Comparison of ENCODE assay signal across 21 cellular contexts in the genomic region with DNA sequence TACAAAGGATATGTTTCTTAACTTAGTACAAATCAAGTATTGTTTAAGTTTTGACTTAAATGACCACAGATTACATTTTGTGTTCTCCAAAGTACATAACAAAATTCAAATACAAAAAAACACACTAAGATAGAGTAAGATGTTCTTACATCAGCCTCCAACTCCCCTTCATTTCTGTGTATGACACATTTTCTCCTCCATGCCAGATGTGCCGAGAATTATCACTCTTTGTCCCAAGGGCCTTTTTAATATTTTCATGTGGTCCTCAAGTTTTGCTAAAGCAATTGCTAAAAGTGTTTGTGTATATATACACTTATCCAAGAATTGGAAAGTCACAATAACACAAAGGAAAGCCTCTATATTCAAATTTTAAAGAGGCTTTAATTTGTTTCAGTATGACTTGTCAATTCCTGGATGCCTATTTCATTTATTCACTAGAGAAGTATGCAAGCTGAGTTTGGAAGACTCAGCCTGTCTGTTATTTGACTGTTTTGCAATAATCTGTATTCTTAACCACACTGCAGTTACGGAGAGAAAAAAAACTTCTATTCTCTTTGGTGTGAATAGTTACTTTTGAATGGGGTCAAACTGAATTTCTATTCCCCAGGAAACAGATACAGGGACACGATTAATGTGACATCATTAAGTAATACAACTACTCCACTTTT.
A peak's percentile ranks its signal among the peaks of the same experiment; 100 is the strongest.
DNase-seq lines count a peak whose midpoint lies in the region; ATAC-seq and TF ChIP-seq lines count a peak whose summit lies in the region.
"Had no signal": no experiment of that assay in that cellular context is flagged by ENCODE, and none has a peak within 500 bp of the region (broad histone marks: within the 10 kb centered on the region; RNA-seq: fewer than 3 reads in every experiment).

No MANE protein-coding gene starts in this region.

- TF ChIP-seq CTCF in AG04449 (IDR thresholded peaks at IDR 0.05; ENCODE audit: insufficient read depth, low read length, missing control alignments) (no peak), brain microvascular endothelial cell (IDR thresholded peaks at IDR 0.05; ENCODE audit: low read depth, low read length, missing control alignments) (no peak), vagina (IDR thresholded peaks at IDR 0.05) (no peak)

- in situ Hi-C loops in brain microvascular endothelial cell (cut with HindIII; ENCODE audit: low pct_ligation_motif_present, low sequenced_read_pairs): no loop called here

- CTCF ChIA-PET in AG04449 (lab: Yijun Ruan, JAX): interaction anchor here (1.1 kb wide), 1 partner anchor 62 kb away, joined by 3 read pairs; no protein-coding TSS in a partner anchor
- CTCF ChIA-PET in naive thymus-derived CD4-positive, alpha-beta T cell (lab: Charles Lee): no interaction called here

- no peaks in the 10 kb centered on the region for H3K9me3 ChIP-seq in vagina
- no peaks in the 10 kb centered on the region for H3K9me3 ChIP-seq in naive thymus-derived CD4-positive, alpha-beta T cell (ENCODE audit: control insufficient read depth in 2 of 3, low read length in 3 of 3)
- H3K9me3 ChIP-seq: esophagus muscularis mucosa, HAP-1 had no signal

- H3K4me1 ChIP-seq in vagina: no peaks in the 10 kb centered on the region
- H3K4me1 ChIP-seq in naive thymus-derived CD4-positive, alpha-beta T cell (ENCODE audit: control insufficient read depth in 2 of 2, insufficient read depth in 2 of 2, low read length in 2 of 2): no peaks in the 10 kb centered on the region
- H3K4me1 ChIP-seq: esophagus muscularis mucosa, HAP-1, spleen had no signal

- H3K36me3 ChIP-seq in brain microvascular endothelial cell (replicated peaks): no peaks in the 10 kb centered on the region
- H3K36me3 ChIP-seq in vagina: no peaks in the 10 kb centered on the region
- H3K36me3 ChIP-seq in naive thymus-derived CD4-positive, alpha-beta T cell (ENCODE audit: control insufficient read depth in 2 of 3, insufficient read depth in 3 of 3, low read length in 3 of 3): no peaks in the 10 kb centered on the region
- H3K36me3 ChIP-seq: esophagus muscularis mucosa, HAP-1, spleen had no signal

- H3K4me3 Mint-ChIP-seq in naive thymus-derived CD4-positive, alpha-beta T cell: no peak overlapping the region
- H3K4me3 Mint-ChIP-seq: activated naive CD8-positive, alpha-beta T cell treated with anti-CD3 and anti-CD28 coated beads for 36 hours; dendritic cell treated with granulocyte-macrophage colony-stimulating factor and Interleukin-4, amounts not matched to agents 40 ng/mL and 50 ng/mL, for 4 days; stimulated activated naive CD8-positive, alpha-beta T cell treated with anti-CD3 and anti-CD28 coated beads, Interleukin-15, Interleukin-2, amounts not matched to agents 100 ng/mL and 50 ng/mL, for 24 hours had no signal

- H3K27me3 ChIP-seq in brain microvascular endothelial cell (replicated peaks) (no peaks in the 10 kb centered on the region), vagina (no peaks in the 10 kb centered on the region)
- no peaks in the 10 kb centered on the region for H3K27me3 ChIP-seq in naive thymus-derived CD4-positive, alpha-beta T cell (ENCODE audit: control insufficient read depth in 2 of 2, insufficient read depth in 2 of 2, low read length in 2 of 2)
- H3K27me3 ChIP-seq: esophagus muscularis mucosa, spleen had no signal

- no peak for ATAC-seq in naive thymus-derived CD4-positive, alpha-beta T cell

- H3K9me3 Mint-ChIP-seq in naive thymus-derived CD4-positive, alpha-beta T cell: peaks cover 0 to 2% (median 0%) of the 10 kb centered on the region in 11 donors
- H3K9me3 Mint-ChIP-seq: activated naive CD8-positive, alpha-beta T cell treated with anti-CD3 and anti-CD28 coated beads for 36 hours; dendritic cell treated with granulocyte-macrophage colony-stimulating factor and Interleukin-4, amounts not matched to agents 40 ng/mL and 50 ng/mL, for 4 days had no signal

- peak; percentile 38 for DNase-seq in AG04449 (ENCODE audit: low read depth, low spot score)
- peak; percentile 84 for DNase-seq in HCEC 1CT
- peak; percentile 7 for DNase-seq in brain microvascular endothelial cell
- peak; percentile 12 for DNase-seq in kidney glomerular epithelial cell (lab: John Stamatoyannopoulos, UW)
- DNase-seq in NCI-H2081 treated with DMSO at 0.1 percent for 48 hours (lab: John Stamatoyannopoulos, UW): no peak
- no peak for DNase-seq in Ammon's horn (ENCODE audit: low spot score)
- no peak for DNase-seq in vagina (ENCODE audit: extremely low spot score in 2 of 2)
- no peak for DNase-seq in naive thymus-derived CD4-positive, alpha-beta T cell
- DNase-seq: activated CD4-positive, alpha-beta T cell treated with anti-CD3 and anti-CD28 coated beads for 48 hours; activated naive CD8-positive, alpha-beta T cell treated with anti-CD3 and anti-CD28 coated beads for 36 hours; activated T-cell treated with anti-CD3 and anti-CD28 coated beads, Interleukin-2, amount 50 U/mL, for 1 hour; AML-193; NCI-H2029; NCI-H774; occipital lobe; spleen had no signal

- H3K27me3 Mint-ChIP-seq in naive thymus-derived CD4-positive, alpha-beta T cell: no peaks in the 10 kb centered on the region
- H3K27me3 Mint-ChIP-seq: activated naive CD8-positive, alpha-beta T cell treated with anti-CD3 and anti-CD28 coated beads for 36 hours; dendritic cell treated with granulocyte-macrophage colony-stimulating factor and Interleukin-4, amounts not matched to agents 40 ng/mL and 50 ng/mL, for 4 days; stimulated activated naive CD8-positive, alpha-beta T cell treated with anti-CD3 and anti-CD28 coated beads, Interleukin-15, Interleukin-2, amounts not matched to agents 100 ng/mL and 50 ng/mL, for 24 hours had no signal

- intact Hi-C loops in vagina (cut with DNase I): no loop called here
- intact Hi-C loops in naive thymus-derived CD4-positive, alpha-beta T cell (cut with micrococcal nuclease): no loop called here

- H3K27ac Mint-ChIP-seq in naive thymus-derived CD4-positive, alpha-beta T cell: no peak overlapping the region
- H3K27ac Mint-ChIP-seq: activated naive CD8-positive, alpha-beta T cell treated with anti-CD3 and anti-CD28 coated beads for 36 hours; dendritic cell treated with granulocyte-macrophage colony-stimulating factor and Interleukin-4, amounts not matched to agents 40 ng/mL and 50 ng/mL, for 4 days; stimulated activated naive CD8-positive, alpha-beta T cell treated with anti-CD3 and anti-CD28 coated beads, Interleukin-15, Interleukin-2, amounts not matched to agents 100 ng/mL and 50 ng/mL, for 24 hours had no signal

- H3K27ac ChIP-seq in brain microvascular endothelial cell (no peak overlapping the region), vagina (no peak overlapping the region)
- no peak overlapping the region for H3K27ac ChIP-seq in naive thymus-derived CD4-positive, alpha-beta T cell (ENCODE audit: low read depth, low read length)
- H3K27ac ChIP-seq: esophagus muscularis mucosa, RWPE1, spleen had no signal

- H3K4me1 Mint-ChIP-seq in naive thymus-derived CD4-positive, alpha-beta T cell: no peaks in the 10 kb centered on the region
- H3K4me1 Mint-ChIP-seq: activated naive CD8-positive, alpha-beta T cell treated with anti-CD3 and anti-CD28 coated beads for 36 hours had no signal

- no peaks in the 10 kb centered on the region for H3K36me3 Mint-ChIP-seq in naive thymus-derived CD4-positive, alpha-beta T cell
- H3K36me3 Mint-ChIP-seq: activated naive CD8-positive, alpha-beta T cell treated with anti-CD3 and anti-CD28 coated beads for 36 hours had no signal

- POLR2A ChIA-PET in AG04449 (lab: Yijun Ruan, JAX): no interaction called here
- POLR2A ChIA-PET in naive thymus-derived CD4-positive, alpha-beta T cell (lab: Charles Lee): no interaction called here

- no peak for TF ChIP-seq POLR2A in vagina (IDR thresholded peaks at IDR 0.05)

- H3K4me3 ChIP-seq in AG04449 (ENCODE audit: low read depth, low read length): no peak overlapping the region
- H3K4me3 ChIP-seq in brain microvascular endothelial cell (ENCODE audit: low read depth, low read length): no peak overlapping the region
- H3K4me3 ChIP-seq in vagina: no peak overlapping the region
- H3K4me3 ChIP-seq in naive thymus-derived CD4-positive, alpha-beta T cell (ENCODE audit: low read length): no peak overlapping the region
- H3K4me3 ChIP-seq: esophagus muscularis mucosa, HAP-1, spleen had no signal

Comparison
In these comparisons a context has a peak if more than half of its experiments do, and no peak if none do; other contexts are left out.
1. DNase-seq: peak in AG04449 (single experiment), HCEC 1CT (single experiment), brain microvascular endothelial cell (single experiment) and kidney glomerular epithelial cell (single experiment); none in NCI-H2081 treated with DMSO at 0.1 percent for 48 hours (single experiment), Ammon's horn (single experiment), vagina (0 of 2) and naive thymus-derived CD4-positive, alpha-beta T cell (0 of 9).